ENCODE assay signal across 18 cellular contexts in the genomic region with DNA sequence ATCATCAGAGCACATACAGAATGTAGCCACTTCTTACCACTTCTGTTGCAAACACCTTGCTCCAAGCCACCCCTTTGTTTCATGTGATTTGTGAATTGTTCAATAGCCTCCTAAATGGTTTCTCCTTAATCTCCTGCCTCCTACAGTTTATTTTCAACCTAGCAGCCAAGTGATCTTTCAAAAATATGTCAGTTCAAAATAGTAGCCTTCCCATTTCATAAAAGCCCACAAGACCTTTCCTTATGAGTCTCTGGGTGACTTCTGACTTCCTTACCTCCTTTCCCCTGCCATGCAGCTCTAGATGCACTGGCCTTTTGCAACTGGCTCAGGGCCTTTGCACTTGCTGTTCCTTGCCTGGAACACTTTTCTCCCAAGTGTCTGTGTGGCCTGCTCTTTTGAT. TPM values are rescaled to one million over a fixed set of nuclear protein-coding genes. Genes with fewer than 3 reads are reported as not detected.
DNase-seq lines count a peak whose midpoint lies in the region; ATAC-seq and TF ChIP-seq lines count a peak whose summit lies in the region.
"Had no signal": no experiment of that assay in that cellular context is flagged by ENCODE, and none has a peak within 500 bp of the region (broad histone marks: within the 10 kb centered on the region; RNA-seq: fewer than 3 reads in every experiment).

No MANE protein-coding gene starts in this region.

- H3K27me3 Mint-ChIP-seq in chondrocyte (ENCODE audit: low read depth) = no peaks in the 10 kb centered on the region
- H3K27me3 Mint-ChIP-seq: B cell; CD4-positive, CD25-positive, alpha-beta regulatory T cell had no signal

- no peak for TF ChIP-seq EP300 in gastroesophageal sphincter (IDR thresholded peaks at IDR 0.05)

- H3K27ac ChIP-seq in HEK293 (ENCODE audit: extremely low read depth, low read depth, low read length) (no peak overlapping the region), stomach smooth muscle (ENCODE audit: low read length) (peak overlapping the region; percentile 77), gastroesophageal sphincter (peak overlapping the region in 2 of 4 donors; percentile 82 to 84)
- H3K27ac ChIP-seq: BLaER1, C4-2B, GM23248 had no signal

- H3K9ac ChIP-seq in stomach smooth muscle (ENCODE audit: low read length in 2 of 2) = no peak overlapping the region
- H3K9ac ChIP-seq: BLaER1, GM23248 had no signal

- no peak for TF ChIP-seq POLR2A in gastroesophageal sphincter (IDR thresholded peaks at IDR 0.05)

- CTCF ChIA-PET in HEK293 (lab: Yijun Ruan, JAX) = interaction anchor here (0.7 kb wide), 1 partner anchor 615 kb away, joined by 3 read pairs; no protein-coding TSS in a partner anchor

- H3K36me3 Mint-ChIP-seq in chondrocyte (ENCODE audit: low read depth) = no peaks in the 10 kb centered on the region
- H3K36me3 Mint-ChIP-seq: CD4-positive, CD25-positive, alpha-beta regulatory T cell had no signal

- no peak overlapping the region for H3K4me3 Mint-ChIP-seq in chondrocyte (ENCODE audit: unreplicated experiment)
- H3K4me3 Mint-ChIP-seq: B cell; CD4-positive, CD25-positive, alpha-beta regulatory T cell; CD8-positive, alpha-beta T cell; HFFc6 had no signal

- H3K36me3 ChIP-seq in HEK293 (ENCODE audit: control insufficient read depth in 2 of 2, insufficient read depth in 1 of 2, low read length in 2 of 2) = peaks cover 0 to 14% of the 10 kb centered on the region in 2 experiments; a peak in 1 of 3 replicates
- peaks cover 0 to 4% of the 10 kb centered on the region in 2 donors for H3K36me3 ChIP-seq in stomach smooth muscle (ENCODE audit: control insufficient read depth in 2 of 2, insufficient read depth in 2 of 2, low read length in 2 of 2)
- H3K36me3 ChIP-seq in gastroesophageal sphincter = peaks cover 0 to 8% of the 10 kb centered on the region in 2 donors

- no peaks in the 10 kb centered on the region for H3K27me3 ChIP-seq in stomach smooth muscle (ENCODE audit: control insufficient read depth in 1 of 2, insufficient read depth in 2 of 2, low read length in 2 of 2)
- no peaks in the 10 kb centered on the region for H3K27me3 ChIP-seq in gastroesophageal sphincter
- H3K27me3 ChIP-seq: BLaER1 had no signal

- TF ChIP-seq CTCF in HEK293 (tag by site-specific recombination; IDR thresholded peaks at IDR 0.05) = no peak
- TF ChIP-seq CTCF in chondrocyte (IDR thresholded peaks at IDR 0.05) = peak; percentile 16
- no peak for TF ChIP-seq CTCF in gastroesophageal sphincter (IDR thresholded peaks at IDR 0.05)

- H3K4me1 Mint-ChIP-seq in chondrocyte (ENCODE audit: low read depth) = peaks cover 32% of the 10 kb centered on the region

- H3K9me3 Mint-ChIP-seq in chondrocyte (ENCODE audit: low read depth) = no peaks in the 10 kb centered on the region
- H3K9me3 Mint-ChIP-seq: CD4-positive, CD25-positive, alpha-beta regulatory T cell; CD8-positive, alpha-beta T cell; HFFc6 had no signal

- H3K4me1 ChIP-seq in HEK293 (ENCODE audit: control insufficient read depth, insufficient read depth, low read length) (0 out of 2 replicates have a peak, but pooled peaks cover 2% of the 10 kb centered on the region), stomach smooth muscle (ENCODE audit: control insufficient read depth, insufficient read depth, low read length) (peaks cover 59% of the 10 kb centered on the region), gastroesophageal sphincter (peaks cover 7 to 74% (median 11%) of the 10 kb centered on the region in 3 donors)

- POLR2A ChIA-PET in HEK293 (lab: Yijun Ruan, JAX) = no interaction called here

- no peak for ATAC-seq in gastroesophageal sphincter
- ATAC-seq: CD8-positive, alpha-beta T cell; HCT116 had no signal

- no peak for DNase-seq in chondrocyte (ENCODE audit: low spot score)
- no peak for DNase-seq in activated CD4-positive, CD25-positive, alpha-beta regulatory T cell (lab: John Stamatoyannopoulos, UW)
- DNase-seq in COLO829 (ENCODE audit: low spot score) = no peak
- DNase-seq: CD4-positive, CD25-positive, alpha-beta regulatory T cell; CD8-positive, alpha-beta T cell; DMS53; DMS79 treated with DMSO at 0.1 percent for 48 hours; GF-D8; GM23248; H7; HFFc6 had no signal

- H3K4me3 ChIP-seq in HEK293 (ENCODE audit: low read depth, low read length) = no peak overlapping the region
- no peak overlapping the region for H3K4me3 ChIP-seq in stomach smooth muscle (ENCODE audit: low read length in 2 of 2)
- no peak overlapping the region for H3K4me3 ChIP-seq in gastroesophageal sphincter
- H3K4me3 ChIP-seq: BLaER1, GM23248 had no signal

- H3K27ac Mint-ChIP-seq in chondrocyte (ENCODE audit: unreplicated experiment) = no peak overlapping the region
- H3K27ac Mint-ChIP-seq: B cell; CD4-positive, CD25-positive, alpha-beta regulatory T cell; CD8-positive, alpha-beta T cell; HFFc6 had no signal

- H3K9me3 ChIP-seq in HEK293 (ENCODE audit: control insufficient read depth, insufficient read depth, low read depth, low read length) (no peaks in the 10 kb centered on the region), stomach smooth muscle (ENCODE audit: control insufficient read depth in 2 of 2, low read length in 2 of 2) (no peaks in the 10 kb centered on the region), gastroesophageal sphincter (no peaks in the 10 kb centered on the region)
- H3K9me3 ChIP-seq: BLaER1 had no signal

TF ChIP-seq in HEK293, 187 proteins besides CTCF, POLR2A, EP300 and RAD21:
- TF ChIP-seq ZBTB48 (tag by site-specific recombination; IDR thresholded peaks at IDR 0.05) (no peak), ZNF623 (tag by site-specific recombination; IDR thresholded peaks at IDR 0.05) (peak; percentile 44; the same call in 1 of the 2 replicates)

RNA-seq across cellular contexts. Expression of gene MINDY4, which starts 4.8 kb away (rescaled TPM):
- total RNA-seq in chondrocyte = 5.3 to 6.3 TPM (median 5.8 TPM) in 3 replicates
- 10 to 100 TPM in 3 of 4 donors, 1 to 10 TPM in 1; 5.6 to 31.8 (median 20.4) TPM for total RNA-seq in gastroesophageal sphincter

RNA-seq across cellular contexts. Expression of gene INMT, which starts 24.1 kb away (rescaled TPM):
- 5.6 to 73.2 TPM (median 70.1 TPM) in 3 replicates for total RNA-seq in chondrocyte
- total RNA-seq in gastroesophageal sphincter = 100 to 1,000 TPM; 115 to 212 (median 131) TPM
- total RNA-seq: CD4-positive, CD25-positive, alpha-beta regulatory T cell; GM23248; HFFc6 had no signal
